9 cellular contexts compared by ENCODE assay signal in genomic region chr11:86459682-86460460, GRCh38.
A peak's percentile ranks its signal among the peaks of the same experiment; 100 is the strongest.
DNase-seq lines count a peak whose midpoint lies in the region; ATAC-seq and TF ChIP-seq lines count a peak whose summit lies in the region.
"Had no signal": no experiment of that assay in that cellular context is flagged by ENCODE, and none has a peak within 500 bp of the region (broad histone marks: within the 10 kb centered on the region; RNA-seq: fewer than 3 reads in every experiment).

No MANE protein-coding gene starts in this region.

- H3K4ac ChIP-seq in neuronal stem cell (ENCODE audit: low read length): no peak overlapping the region

- H3K9me3 Mint-ChIP-seq in natural killer cell: no peaks in the 10 kb centered on the region
- H3K9me3 Mint-ChIP-seq: natural killer cell treated with Interleukin-12 subunit alpha and Interleukin-12 subunit beta and Interleukin-15 and Interleukin-18, amount 100 ng/mL, for 72 hours had no signal

- H3K36me3 ChIP-seq in neuronal stem cell (replicated peaks in 1 of 2; ENCODE audit: control insufficient read depth in 2 of 2, insufficient read depth in 2 of 2, low read length in 2 of 2): peaks cover 0 to 13% of the 10 kb centered on the region in 2 donors

- in situ Hi-C loops in GM13977 (cut with MboI; ENCODE audit: low pct_unique_long_range_greater_than_20kb, low sequenced_read_pairs, unreplicated experiment): loop anchor here (10.0 kb wide), 1 partner anchor 345 kb away; the partner anchor contains the start of gene PRSS23

- H3K4me3 ChIP-seq in AG10803 (ENCODE audit: low read length) (no peak overlapping the region), neuronal stem cell (ENCODE audit: low read length in 2 of 2) (no peak overlapping the region)

- H4K91ac ChIP-seq in neuronal stem cell (ENCODE audit: low read depth, low read length, poor library complexity): peak overlapping the region; percentile 10

- peak overlapping the region; percentile 10 for H3K14ac ChIP-seq in neuronal stem cell (ENCODE audit: low read length)

- H3K9me3 ChIP-seq in neuronal stem cell (replicated peaks in 1 of 2; ENCODE audit: control insufficient read depth in 2 of 2, insufficient read depth in 1 of 2, low read depth in 1 of 2, low read length in 2 of 2): no peaks in the 10 kb centered on the region

- no peak overlapping the region for H2BK5ac ChIP-seq in neuronal stem cell (ENCODE audit: low read length)

- peak overlapping the region; percentile 30 for H3K27ac ChIP-seq in neuronal stem cell (replicated peaks; ENCODE audit: low read length)

- no peak overlapping the region for H3K23ac ChIP-seq in neuronal stem cell (ENCODE audit: low read depth, low read length, poor library complexity)

- H3K4me1 ChIP-seq in neuronal stem cell (ENCODE audit: control insufficient read depth in 2 of 2, insufficient read depth in 1 of 2, low read depth in 1 of 2, low read length in 2 of 2): peaks cover 15 to 24% of the 10 kb centered on the region in 2 donors

- no peak overlapping the region for H3K4me2 ChIP-seq in neuronal stem cell (ENCODE audit: insufficient read depth, low read length, poor library complexity, severe bottlenecking)

- H2AFZ ChIP-seq in neuronal stem cell (ENCODE audit: low read length): no peak overlapping the region

- DNase-seq in AG10803 (ENCODE audit: low read depth) (peak; percentile 84), NCI-H2196 treated with DMSO at 0.1 percent for 48 hours (lab: John Stamatoyannopoulos, UW; ENCODE audit: unreplicated experiment) (peak; percentile 72), dermis microvascular lymphatic vessel endothelial cell (ENCODE audit: low read depth in 2 of 2) (peak; percentile 99), neuronal stem cell (ENCODE audit: low spot score) (no peak), GM13977 (ENCODE audit: low spot score) (no peak), T-helper 2 cell (no peak), natural killer cell (no peak)

- H3K9ac ChIP-seq in neuronal stem cell (ENCODE audit: low read depth, low read length, poor library complexity): no peak overlapping the region

- no peaks in the 10 kb centered on the region for H3K27me3 ChIP-seq in neuronal stem cell (ENCODE audit: control insufficient read depth in 3 of 3, insufficient read depth in 3 of 3, low read depth in 1 of 3, low read length in 3 of 3)

- intact Hi-C loops in natural killer cell (cut with micrococcal nuclease): no loop called here

- no peak overlapping the region for H2BK12ac ChIP-seq in neuronal stem cell (ENCODE audit: low read length)

- no peak overlapping the region for H3K4me3 Mint-ChIP-seq in natural killer cell
- H3K4me3 Mint-ChIP-seq: natural killer cell treated with Interleukin-12 subunit alpha and Interleukin-12 subunit beta and Interleukin-15 and Interleukin-18, amount 100 ng/mL, for 72 hours had no signal

- H3K27me3 Mint-ChIP-seq in natural killer cell (ENCODE audit: low read depth in 2 of 2): peaks cover 10 to 18% of the 10 kb centered on the region in 2 donors

- WGBS in neuronal stem cell (ENCODE audit: extremely low coverage in 2 of 2, insufficient read length in 2 of 2, insufficient replicate concordance in 1 of 2), 2 donors: no CpG with 5 or more reads among the region's 3 CpGs

- H2BK120ac ChIP-seq in neuronal stem cell (ENCODE audit: low read depth, low read length): peak overlapping the region; percentile 68

- peak overlapping the region; percentile 66 for H4K8ac ChIP-seq in neuronal stem cell (ENCODE audit: low read depth, low read length)

- no peaks in the 10 kb centered on the region for H3K79me1 ChIP-seq in neuronal stem cell (ENCODE audit: low read depth, low read length)

- peaks cover 8% of the 10 kb centered on the region in 2 donors for H3K4me1 Mint-ChIP-seq in natural killer cell

- H2AK5ac ChIP-seq in neuronal stem cell (ENCODE audit: low read depth, low read length): peak overlapping the region; percentile 64

- TF ChIP-seq CTCF in AG10803 (conservative IDR thresholded peaks at IDR 0.05; ENCODE audit: low read length): no peak
- TF ChIP-seq CTCF in GM13977 (IDR thresholded peaks at IDR 0.05; ENCODE audit: extremely low read depth, insufficient read depth, missing control alignments): no peak
- no peak for TF ChIP-seq CTCF in natural killer cell (IDR thresholded peaks at IDR 0.05)

- ATAC-seq in HG03439 (IDR thresholded peaks at IDR 0.05; ENCODE audit: unreplicated experiment): no peak
- ATAC-seq in natural killer cell: no peak

- no peak overlapping the region for H2BK15ac ChIP-seq in neuronal stem cell (ENCODE audit: low read length)

- peak overlapping the region; percentile 84 for H3K18ac ChIP-seq in neuronal stem cell (ENCODE audit: low read length)

- H3K27ac Mint-ChIP-seq in natural killer cell: no peak overlapping the region

- H3K36me3 Mint-ChIP-seq in natural killer cell: no peaks in the 10 kb centered on the region
- H3K36me3 Mint-ChIP-seq: natural killer cell treated with Interleukin-12 subunit alpha and Interleukin-12 subunit beta and Interleukin-15 and Interleukin-18, amount 100 ng/mL, for 72 hours had no signal

Comparison
In these comparisons a context has a peak if more than half of its experiments do, and no peak if none do; other contexts are left out.
1. DNase-seq: peak in AG10803 (single experiment), NCI-H2196 treated with DMSO at 0.1 percent for 48 hours (single experiment) and dermis microvascular lymphatic vessel endothelial cell (2 of 2); none in neuronal stem cell (single experiment), GM13977 (single experiment), T-helper 2 cell (0 of 5) and natural killer cell (single experiment).